ENCODE assay signal across 1 cellular context in genomic region chr1:179440971-179441370, GRCh38.
TF ChIP-seq lines count a peak whose summit lies in the region.

No MANE protein-coding gene starts in this region.

TF ChIP-seq in H1, 55 proteins besides CTCF, POLR2A, EP300 and RAD21 (continued from another document):
- TF ChIP-seq USF2 (IDR thresholded peaks at IDR 0.05; ENCODE audit: low read length) (no peak), TBP (IDR thresholded peaks at IDR 0.05; ENCODE audit: low read depth, low read length) (no peak), GTF2F1 (IDR thresholded peaks at IDR 0.05; ENCODE audit: borderline replicate concordance, low read depth, low read length) (no peak), SAP30 (IDR thresholded peaks at IDR 0.05; ENCODE audit: insufficient read depth, insufficient replicate concordance, low read length) (no peak), SIN3A (conservative IDR thresholded peaks at IDR 0.05 in 1 of 2, IDR thresholded peaks at IDR 0.05 in 1 of 2; ENCODE audit: low read depth in 1 of 2, low read length in 2 of 2) (no peak), BRCA1 (IDR thresholded peaks at IDR 0.05; ENCODE audit: low read depth, low read length) (no peak), KDM5A (IDR thresholded peaks at IDR 0.05; ENCODE audit: low read length) (no peak), E2F6 (IDR thresholded peaks at IDR 0.05) (no peak), CHD7 (IDR thresholded peaks at IDR 0.05; ENCODE audit: insufficient replicate concordance, low read length) (no peak), NRF1 (IDR thresholded peaks at IDR 0.05; ENCODE audit: low read depth, low read length) (no peak), HDAC6 (IDR thresholded peaks at IDR 0.05; ENCODE audit: low read depth, low read length) (no peak)
TF ChIP-seq in H1: peak in this region for 0.
